Comparison of ENCODE assay signal across 12 cellular contexts in genomic region chr2:47193607-47194006, GRCh38. TPM values are rescaled to one million over a fixed set of nuclear protein-coding genes. Genes with fewer than 3 reads are reported as not detected.
DNase-seq lines count a peak whose midpoint lies in the region; ATAC-seq, FAIRE-seq and TF ChIP-seq lines count a peak whose summit lies in the region.
"Had no signal": no experiment of that assay in that cellular context is flagged by ENCODE, and none has a peak within 500 bp of the region (broad histone marks: within the 10 kb centered on the region; RNA-seq: fewer than 3 reads in every experiment).

No MANE protein-coding gene starts in this region.

- TF ChIP-seq CTCF in dorsolateral prefrontal cortex (IDR thresholded peaks at IDR 0.05 in 54 of 56, conservative IDR thresholded peaks at IDR 0.05 in 2 of 56; ENCODE audit: low read depth in 1 of 56, partially characterized antibody in 56 of 56) (no peak), D721Med (IDR thresholded peaks at IDR 0.05; ENCODE audit: insufficient read depth, missing control alignments) (no peak)

- H3K27me3 ChIP-seq in dorsolateral prefrontal cortex: no peaks in the 10 kb centered on the region
- H3K27me3 ChIP-seq: BLaER1, suprapubic skin had no signal

- H3K27ac ChIP-seq in dorsolateral prefrontal cortex: peak overlapping the region; percentile 43 to 95 (median 84)
- H3K27ac ChIP-seq: BLaER1, suprapubic skin had no signal

- intact Hi-C loops in dorsolateral prefrontal cortex (cut with DNase I): no loop called here

- FAIRE-seq in D721Med (lab: Jason Lieb, UNC): no peak

- DNase-seq in COR-L47 (lab: John Stamatoyannopoulos, UW) (peak; percentile 10), NCI-H2171 treated with DMSO at 0.1 percent for 48 hours (lab: John Stamatoyannopoulos, UW) (peak; percentile 58), dorsolateral prefrontal cortex (peak in 4 of 10 donors; percentile 32 to 65 (median 52)), myocyte (ENCODE audit: low read depth) (peak; percentile 49), D721Med (ENCODE audit: insufficient read length, low spot score) (no peak)
- DNase-seq in activated T-cell treated with anti-CD3 and anti-CD28 coated beads, Interleukin-2, amount 50 U/mL, for 48 hours: no peak
- DNase-seq: stimulated activated CD4-positive, alpha-beta T cell treated with anti-CD3 and anti-CD28 coated beads, Interleukin-4, amount 100 ng/mL, for 4 hours; T-helper 17 cell had no signal

- ATAC-seq in HG03469 (IDR thresholded peaks at IDR 0.05; ENCODE audit: unreplicated experiment) (no peak), GM18861 (IDR thresholded peaks at IDR 0.05; ENCODE audit: unreplicated experiment) (no peak)
- ATAC-seq: T-helper 17 cell had no signal

- H3K4me3 ChIP-seq in dorsolateral prefrontal cortex: peak overlapping the region in 3 of 59 donors; percentile 6 to 29 (median 18)
- H3K4me3 ChIP-seq: BLaER1, suprapubic skin had no signal

RNA-seq across cellular contexts. Expression of gene CALM2, which starts 17.3 kb away (rescaled TPM):
- 1,000 to 10,000 TPM in 105 of 120 experiments, 100 to 1,000 TPM in 15; 591 to 1,720 (median 1,301) TPM for total RNA-seq in dorsolateral prefrontal cortex
- 357 and 483 TPM in 2 replicates for total RNA-seq in myocyte
- 583 TPM for polyA plus RNA-seq in myocyte (2012)

RNA-seq across cellular contexts. Expression of gene STPG4, which starts 38.5 kb away (rescaled TPM):
- total RNA-seq in dorsolateral prefrontal cortex (1 to 10 TPM in 42 of 120 experiments, under 1 TPM in 47, not detected in 31; 0.29 to 2.8 (median 0.96) TPM), myocyte (0.24 TPM in 1 of 2 replicates, not detected in the other)
- 0.10 TPM for polyA plus RNA-seq in myocyte (2012)

Comparison
In these comparisons a context has a peak if more than half of its experiments do, and no peak if none do; other contexts are left out.
1. DNase-seq: peak in COR-L47 (single experiment), NCI-H2171 treated with DMSO at 0.1 percent for 48 hours (single experiment) and myocyte (single experiment); none in activated T-cell treated with anti-CD3 and anti-CD28 coated beads, Interleukin-2, amount 50 U/mL, for 48 hours (0 of 2) and D721Med (single experiment).